13 cellular contexts compared by ENCODE assay signal in the genomic region with DNA sequence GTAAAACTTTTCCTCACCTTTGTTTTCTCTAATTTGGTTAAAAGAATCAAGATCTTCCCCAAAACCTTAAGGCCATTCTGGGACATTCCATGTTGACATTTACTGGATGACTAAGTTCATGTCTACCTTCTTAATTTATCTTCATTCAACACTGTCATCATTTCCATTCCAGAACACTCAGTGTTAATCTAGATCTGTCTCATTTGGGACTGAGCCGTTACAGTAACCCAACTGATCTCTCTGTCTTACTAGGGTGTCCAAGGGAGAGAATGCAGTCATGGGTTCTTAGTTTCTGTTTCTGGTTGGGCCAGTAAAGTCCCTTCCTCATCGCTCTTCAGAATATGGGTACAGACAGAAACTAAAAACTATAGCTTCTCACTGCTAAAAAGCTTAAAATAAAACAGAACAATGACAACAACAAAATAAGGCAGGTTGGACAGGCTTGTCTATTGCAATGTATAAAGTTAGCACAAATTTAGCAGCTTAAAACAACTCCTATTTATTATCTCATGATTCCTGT.
DNase-seq lines count a peak whose midpoint lies in the region; ATAC-seq and TF ChIP-seq lines count a peak whose summit lies in the region.
"Had no signal": no experiment of that assay in that cellular context is flagged by ENCODE, and none has a peak within 500 bp of the region (broad histone marks: within the 10 kb centered on the region; RNA-seq: fewer than 3 reads in every experiment).

No MANE protein-coding gene starts in this region.

- no peaks in the 10 kb centered on the region for H3K36me3 Mint-ChIP-seq in T-cell
- H3K36me3 Mint-ChIP-seq in nephron progenitor cell (ENCODE audit: low read depth), result no peaks in the 10 kb centered on the region

- H3K4me3 Mint-ChIP-seq in T-cell, result no peak overlapping the region
- H3K4me3 Mint-ChIP-seq in nephron progenitor cell, result no peak overlapping the region
- H3K4me3 Mint-ChIP-seq: central memory CD8-positive, alpha-beta T cell; nephron had no signal

- CTCF ChIA-PET in T-cell (lab: Charles Lee), result no interaction called here

- H3K27me3 Mint-ChIP-seq in T-cell (peaks cover 4 to 20% of the 10 kb centered on the region in 2 donors), nephron progenitor cell (ENCODE audit: low read depth, poor library complexity) (no peaks in the 10 kb centered on the region)
- H3K27me3 Mint-ChIP-seq: central memory CD8-positive, alpha-beta T cell had no signal

- H3K27ac Mint-ChIP-seq in T-cell (no peak overlapping the region), nephron progenitor cell (no peak overlapping the region)
- H3K27ac Mint-ChIP-seq: nephron had no signal

- DNase-seq in NCI-H748 (lab: John Stamatoyannopoulos, UW; ENCODE audit: unreplicated experiment) (no peak), NCI-H2081 (lab: John Stamatoyannopoulos, UW) (no peak), T-cell (no peak), nephron progenitor cell (no peak)
- DNase-seq: NCI-H1694; Peyer's patch; stimulated activated CD8-positive, alpha-beta memory T cell treated with anti-CD3 and anti-CD28 coated beads, Interleukin-4, amount 100 ng/mL, for 48 hours had no signal

- TF ChIP-seq CTCF in nephron progenitor cell (IDR thresholded peaks at IDR 0.05), result no peak

- POLR2A ChIA-PET in T-cell (lab: Charles Lee), result no interaction called here

- H3K4me1 Mint-ChIP-seq in T-cell, result no peaks in the 10 kb centered on the region
- H3K4me1 Mint-ChIP-seq in nephron progenitor cell, result no peaks in the 10 kb centered on the region
- H3K4me1 Mint-ChIP-seq: central memory CD8-positive, alpha-beta T cell; nephron had no signal

- ATAC-seq in GM18519 (IDR thresholded peaks at IDR 0.05; ENCODE audit: low FRiP score, unreplicated experiment) (peak; percentile 55), GM19463 (IDR thresholded peaks at IDR 0.05; ENCODE audit: unreplicated experiment) (peak; percentile 73), HG02885 (IDR thresholded peaks at IDR 0.05; ENCODE audit: poor library complexity, unreplicated experiment) (peak; percentile 83), HG03575 (IDR thresholded peaks at IDR 0.05; ENCODE audit: extremely low read depth, insufficient number of reproducible peaks, low FRiP score, unreplicated experiment) (peak; percentile 40), T-cell (replicated peaks in 1 of 4) (no peak)

- no peaks in the 10 kb centered on the region for H3K9me3 Mint-ChIP-seq in T-cell
- H3K9me3 Mint-ChIP-seq in nephron progenitor cell, result no peaks in the 10 kb centered on the region
- H3K9me3 Mint-ChIP-seq: central memory CD8-positive, alpha-beta T cell; nephron had no signal

Comparison
In these comparisons a context has a peak if more than half of its experiments do, and no peak if none do; other contexts are left out.
1. ATAC-seq: peak in GM18519 (single experiment), GM19463 (single experiment), HG02885 (single experiment) and HG03575 (single experiment); none in T-cell (0 of 4).